Comparison of ENCODE assay signal across 1 cellular context in genomic region chr9:18405240-18405639, GRCh38.
A peak's percentile ranks its signal among the peaks of the same experiment; 100 is the strongest.
TF ChIP-seq lines count a peak whose summit lies in the region.

No MANE protein-coding gene starts in this region.

TF ChIP-seq in SK-N-SH, 30 proteins besides CTCF, POLR2A, EP300 and RAD21 (continued from another document):
- TF ChIP-seq TAF1 (IDR thresholded peaks at IDR 0.05; ENCODE audit: borderline replicate concordance, low read depth, low read length) (no peak), IRF3 (IDR thresholded peaks at IDR 0.05; ENCODE audit: low read depth, low read length) (no peak), ZBTB33 (IDR thresholded peaks at IDR 0.05; ENCODE audit: borderline replicate concordance, low read depth) (peak; percentile 28; the same call in 1 of the 2 replicates), TEAD4 (IDR thresholded peaks at IDR 0.05; ENCODE audit: borderline replicate concordance, insufficient read depth) (peak; percentile 66; the same call in 1 of the 2 replicates), YY1 (IDR thresholded peaks at IDR 0.05; ENCODE audit: low read depth) (no peak)
